In genomic region chr2:152189622-152190495, GRCh38 we compare ENCODE assay signal across 8 cellular contexts. TPM values are rescaled to one million over a fixed set of nuclear protein-coding genes. Genes with fewer than 3 reads are reported as not detected.
DNase-seq lines count a peak whose midpoint lies in the region; ATAC-seq and TF ChIP-seq lines count a peak whose summit lies in the region.

No MANE protein-coding gene starts in this region.

- in situ Hi-C loops in gastrocnemius medialis (cut with MboI; ENCODE audit: low sequenced_read_pairs in 4 of 4), result loop anchor here (5.0 to 10.0 kb wide), 6 partner anchors 135 to 535 kb away; partner anchors contain the start of gene FMNL2 (in 1 of the 4)

- no peaks in the 10 kb centered on the region for H3K4me1 ChIP-seq in gastrocnemius medialis

- no peak overlapping the region for H3K4me3 ChIP-seq in gastrocnemius medialis

- ATAC-seq in natural killer cell, result peak in 2 of 3 donors; percentile 44 to 58
- no peak for ATAC-seq in natural killer cell treated with Interleukin-12 subunit alpha and Interleukin-12 subunit beta and Interleukin-15 and Interleukin-18, amount 100 ng/mL, for 72 hours
- peak; percentile 62 for ATAC-seq in activated CD8-positive, alpha-beta T cell treated with anti-CD3 and anti-CD28 coated beads for 36 hours
- ATAC-seq in left cardiac atrium, result peak; percentile 90 to 93
- peak; percentile 80 to 88 for ATAC-seq in gastrocnemius medialis

- no peak overlapping the region for H3K4me3 Mint-ChIP-seq in natural killer cell
- H3K4me3 Mint-ChIP-seq in natural killer cell treated with Interleukin-12 subunit alpha and Interleukin-12 subunit beta and Interleukin-15 and Interleukin-18, amount 100 ng/mL, for 72 hours, result no peak overlapping the region
- no peak overlapping the region for H3K4me3 Mint-ChIP-seq in HFFc6
- no peak overlapping the region for H3K4me3 Mint-ChIP-seq in activated CD8-positive, alpha-beta T cell treated with anti-CD3 and anti-CD28 coated beads for 36 hours

- H3K36me3 ChIP-seq in gastrocnemius medialis, result no peaks in the 10 kb centered on the region

- intact Hi-C loops in natural killer cell (cut with micrococcal nuclease) (no loop called here), left cardiac atrium (cut with DNase I) (loop anchor here (2.0 to 5.0 kb wide), 3 partner anchors 147 to 447 kb away; partner anchors contain the start of gene FMNL2 (in 1 of the 2)), gastrocnemius medialis (cut with DNase I; ENCODE audit: low total_unique reads) (loop anchor here (1.0 to 5.0 kb wide), 2 partner anchors 227 to 445 kb away; no protein-coding TSS in a partner anchor)
- intact Hi-C loops in activated CD8-positive, alpha-beta T cell treated with anti-CD3 and anti-CD28 coated beads for 36 hours (cut with micrococcal nuclease), result loop anchor here (2.0 kb wide), 1 partner anchor 445 kb away; no protein-coding TSS in a partner anchor

- no peaks in the 10 kb centered on the region for H3K27me3 ChIP-seq in gastrocnemius medialis

- CTCF ChIA-PET in activated CD8-positive, alpha-beta T cell treated with anti-CD3 and anti-CD28 coated beads for 36 hours (lab: Charles Lee), result interaction anchor here (0.7 to 1.4 kb wide), 4 partner anchors 13 to 446 kb away, joined by 3 to 9 read pairs (median 4); partner anchors contain the start of gene STAM2

- POLR2A ChIA-PET in activated CD8-positive, alpha-beta T cell treated with anti-CD3 and anti-CD28 coated beads for 36 hours (lab: Charles Lee), result no interaction called here

- no peaks in the 10 kb centered on the region for H3K9me3 ChIP-seq in gastrocnemius medialis

- H3K27ac Mint-ChIP-seq in natural killer cell (no peak overlapping the region), HFFc6 (no peak overlapping the region)
- H3K27ac Mint-ChIP-seq in natural killer cell treated with Interleukin-12 subunit alpha and Interleukin-12 subunit beta and Interleukin-15 and Interleukin-18, amount 100 ng/mL, for 72 hours, result no peak overlapping the region
- no peak overlapping the region for H3K27ac Mint-ChIP-seq in activated CD8-positive, alpha-beta T cell treated with anti-CD3 and anti-CD28 coated beads for 36 hours

- DNase-seq in natural killer cell, result no peak
- DNase-seq in natural killer cell treated with Interleukin-12 subunit alpha and Interleukin-12 subunit beta and Interleukin-15 and Interleukin-18, amount 100 ng/mL, for 72 hours (ENCODE audit: low spot score), result no peak
- peak; percentile 67 for DNase-seq in HFFc6
- DNase-seq in NCI-H2029 (lab: John Stamatoyannopoulos, UW), result peak; percentile 52
- DNase-seq in activated CD8-positive, alpha-beta T cell treated with anti-CD3 and anti-CD28 coated beads for 36 hours, result peak; percentile 16
- DNase-seq in left cardiac atrium, result peak; percentile 39
- DNase-seq in gastrocnemius medialis, result peak in 1 of 2 donors; percentile 26
- DNase-seq in activated effector memory CD4-positive, alpha-beta T cell treated with Interleukin-2 at 50 U/mL for 16 hours, result no peak

- TF ChIP-seq CTCF in natural killer cell (IDR thresholded peaks at IDR 0.05) (no peak), HFFc6 (IDR thresholded peaks at IDR 0.05) (peak; percentile 87), gastrocnemius medialis (IDR thresholded peaks at IDR 0.05 in 4 of 5, conservative IDR thresholded peaks at IDR 0.05 in 1 of 5) (peak; percentile 52 to 86 (median 84))
- peak; percentile 62 for TF ChIP-seq CTCF in activated CD8-positive, alpha-beta T cell treated with anti-CD3 and anti-CD28 coated beads for 36 hours (IDR thresholded peaks at IDR 0.05)

- H3K27me3 Mint-ChIP-seq in natural killer cell (ENCODE audit: low read depth in 2 of 2), result peaks cover 16 to 50% of the 10 kb centered on the region in 2 donors
- peaks cover 20 to 40% of the 10 kb centered on the region in 2 donors for H3K27me3 Mint-ChIP-seq in natural killer cell treated with Interleukin-12 subunit alpha and Interleukin-12 subunit beta and Interleukin-15 and Interleukin-18, amount 100 ng/mL, for 72 hours
- peaks cover 2% of the 10 kb centered on the region; the same call in 1 of the 2 replicates for H3K27me3 Mint-ChIP-seq in HFFc6 (ENCODE audit: insufficient read depth)
- H3K27me3 Mint-ChIP-seq in activated CD8-positive, alpha-beta T cell treated with anti-CD3 and anti-CD28 coated beads for 36 hours, result peaks cover 20% of the 10 kb centered on the region

- H3K36me3 Mint-ChIP-seq in natural killer cell, result no peaks in the 10 kb centered on the region
- H3K36me3 Mint-ChIP-seq in natural killer cell treated with Interleukin-12 subunit alpha and Interleukin-12 subunit beta and Interleukin-15 and Interleukin-18, amount 100 ng/mL, for 72 hours, result peaks cover 4% of the 10 kb centered on the region
- peaks cover 4% of the 10 kb centered on the region; the same call in 1 of the 2 replicates for H3K36me3 Mint-ChIP-seq in HFFc6 (ENCODE audit: low read depth)
- no peaks in the 10 kb centered on the region for H3K36me3 Mint-ChIP-seq in activated CD8-positive, alpha-beta T cell treated with anti-CD3 and anti-CD28 coated beads for 36 hours (ENCODE audit: low read depth)

- H3K27ac ChIP-seq in gastrocnemius medialis, result no peak overlapping the region

- no peak for TF ChIP-seq POLR2A in gastrocnemius medialis (IDR thresholded peaks at IDR 0.05)

- H3K9me3 Mint-ChIP-seq in natural killer cell (no peaks in the 10 kb centered on the region), HFFc6 (0 out of 2 replicates have a peak, but pooled peaks cover 1% of the 10 kb centered on the region)
- H3K9me3 Mint-ChIP-seq in natural killer cell treated with Interleukin-12 subunit alpha and Interleukin-12 subunit beta and Interleukin-15 and Interleukin-18, amount 100 ng/mL, for 72 hours, result no peaks in the 10 kb centered on the region
- H3K9me3 Mint-ChIP-seq in activated CD8-positive, alpha-beta T cell treated with anti-CD3 and anti-CD28 coated beads for 36 hours, result peaks cover 2% of the 10 kb centered on the region

- no peaks in the 10 kb centered on the region for H3K4me1 Mint-ChIP-seq in natural killer cell
- H3K4me1 Mint-ChIP-seq in natural killer cell treated with Interleukin-12 subunit alpha and Interleukin-12 subunit beta and Interleukin-15 and Interleukin-18, amount 100 ng/mL, for 72 hours (ENCODE audit: low read depth in 2 of 2), result no peaks in the 10 kb centered on the region
- H3K4me1 Mint-ChIP-seq in HFFc6 (ENCODE audit: low read depth), result peaks cover 6% of the 10 kb centered on the region; the same call in 1 of the 2 replicates
- H3K4me1 Mint-ChIP-seq in activated CD8-positive, alpha-beta T cell treated with anti-CD3 and anti-CD28 coated beads for 36 hours (ENCODE audit: low read depth), result no peaks in the 10 kb centered on the region

RNA-seq across cellular contexts. Expression of gene STAM2, which starts 14.3 kb away (rescaled TPM):
- total RNA-seq in natural killer cell (10 to 100 TPM; 18.7 to 23.1 (median 19.2) TPM), left cardiac atrium (10 to 100 TPM; 25.9 to 27.7 TPM), gastrocnemius medialis (10 to 100 TPM; 16.7 to 31.8 (median 20.3) TPM)
- total RNA-seq in natural killer cell treated with Interleukin-12 subunit alpha and Interleukin-12 subunit beta and Interleukin-15 and Interleukin-18, amount 100 ng/mL, for 72 hours, result 10 to 100 TPM; 14.4 to 24.3 TPM
- total RNA-seq in HFFc6 (2021; fragmentation: NEBNext Ultra II Directional; extraction: Animal tissue kit (Norgen Biotek cat#: 25700)), result 10 to 100 TPM; 33.4 to 40.3 (median 38.5) TPM
- 10 to 100 TPM; 13.0 to 13.3 TPM for total RNA-seq in activated CD8-positive, alpha-beta T cell treated with anti-CD3 and anti-CD28 coated beads for 36 hours

Comparison
In these comparisons a context has a peak if more than half of its experiments do, and no peak if none do; other contexts are left out.
1. ATAC-seq: peak in natural killer cell (2 of 3), activated CD8-positive, alpha-beta T cell treated with anti-CD3 and anti-CD28 coated beads for 36 hours (single experiment), left cardiac atrium (2 of 2) and gastrocnemius medialis (2 of 2); none in natural killer cell treated with Interleukin-12 subunit alpha and Interleukin-12 subunit beta and Interleukin-15 and Interleukin-18, amount 100 ng/mL, for 72 hours (0 of 2).
2. DNase-seq: peak in HFFc6 (single experiment), NCI-H2029 (single experiment), activated CD8-positive, alpha-beta T cell treated with anti-CD3 and anti-CD28 coated beads for 36 hours (single experiment) and left cardiac atrium (single experiment); none in natural killer cell (single experiment), natural killer cell treated with Interleukin-12 subunit alpha and Interleukin-12 subunit beta and Interleukin-15 and Interleukin-18, amount 100 ng/mL, for 72 hours (single experiment) and activated effector memory CD4-positive, alpha-beta T cell treated with Interleukin-2 at 50 U/mL for 16 hours (single experiment).